ENCODE assay signal across 1 cellular context in the genomic region with DNA sequence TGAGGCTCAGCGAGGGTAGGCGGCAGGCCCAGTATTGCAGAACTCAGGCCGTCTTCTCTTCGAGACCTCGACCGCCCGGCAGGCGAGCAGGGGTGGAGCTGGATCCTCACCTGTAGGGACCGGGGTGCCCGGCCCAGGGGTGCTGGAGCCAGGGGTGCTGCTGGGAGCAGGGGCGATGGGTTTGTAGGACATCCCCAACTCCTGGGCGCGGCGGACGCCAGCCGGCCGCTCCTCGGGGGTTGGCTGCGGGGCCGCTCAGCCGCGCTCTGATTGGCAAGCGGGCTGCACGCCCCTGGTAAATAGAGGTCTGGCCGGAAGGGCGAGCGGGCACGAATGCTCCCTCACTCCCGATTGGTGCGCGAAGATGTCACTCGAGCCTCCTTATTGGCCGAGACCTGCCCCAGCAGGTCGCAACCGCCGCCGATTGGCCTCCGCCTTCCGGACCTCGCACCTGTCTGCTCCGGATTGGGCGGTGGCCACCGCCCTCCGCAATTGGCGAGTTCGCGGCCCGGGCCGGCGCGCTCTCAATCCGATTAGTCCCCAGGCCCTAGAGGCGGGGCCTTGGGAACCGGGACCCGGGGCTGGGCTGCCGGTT.
TF ChIP-seq lines count a peak whose summit lies in the region.

A gene with protein sequence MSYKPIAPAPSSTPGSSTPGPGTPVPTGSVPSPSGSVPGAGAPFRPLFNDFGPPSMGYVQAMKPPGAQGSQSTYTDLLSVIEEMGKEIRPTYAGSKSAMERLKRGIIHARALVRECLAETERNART (minus strand): TSS at position 272 of the 595 bp plus-strand sequence. CDS start 80 bp downstream, at position 192.

TF ChIP-seq in HEK293, 187 proteins besides CTCF, POLR2A, EP300 and RAD21 (continued from another document):
- TF ChIP-seq, protein P1, sequence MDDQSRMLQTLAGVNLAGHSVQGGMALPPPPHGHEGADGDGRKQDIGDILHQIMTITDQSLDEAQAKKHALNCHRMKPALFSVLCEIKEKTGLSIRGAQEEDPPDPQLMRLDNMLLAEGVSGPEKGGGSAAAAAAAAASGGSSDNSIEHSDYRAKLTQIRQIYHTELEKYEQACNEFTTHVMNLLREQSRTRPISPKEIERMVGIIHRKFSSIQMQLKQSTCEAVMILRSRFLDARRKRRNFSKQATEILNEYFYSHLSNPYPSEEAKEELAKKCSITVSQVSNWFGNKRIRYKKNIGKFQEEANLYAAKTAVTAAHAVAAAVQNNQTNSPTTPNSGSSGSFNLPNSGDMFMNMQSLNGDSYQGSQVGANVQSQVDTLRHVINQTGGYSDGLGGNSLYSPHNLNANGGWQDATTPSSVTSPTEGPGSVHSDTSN (CRISPR knock-in tag; IDR thresholded peaks at IDR 0.05): peak; percentile 93
- TF ChIP-seq EGR2 (tag by site-specific recombination; IDR thresholded peaks at IDR 0.05; ENCODE audit: low read depth) (peak; percentile 64), SP3 (tag by site-specific recombination; IDR thresholded peaks at IDR 0.05) (peak; percentile 79), ZNF341 (tag by site-specific recombination; IDR thresholded peaks at IDR 0.05; ENCODE audit: low read depth) (peak; percentile 66), ZSCAN23 (tag by site-specific recombination; IDR thresholded peaks at IDR 0.05) (no peak), ZNF169 (tag by site-specific recombination; IDR thresholded peaks at IDR 0.05) (no peak), KLF9 (tag by site-specific recombination; IDR thresholded peaks at IDR 0.05; ENCODE audit: low read depth) (peak; percentile 22; the same call in 1 of the 2 replicates), ZBTB8A (tag by site-specific recombination; IDR thresholded peaks at IDR 0.05) (peak; percentile 53; the same call in 1 of the 2 replicates), ZNF239 (tag by site-specific recombination; IDR thresholded peaks at IDR 0.05) (no peak), ZNF843 (tag by site-specific recombination; IDR thresholded peaks at IDR 0.05) (0 out of 2 replicates have a peak, but pooled peaks have one; percentile 28), IKZF3 (tag by site-specific recombination; IDR thresholded peaks at IDR 0.05) (no peak), ZNF623 (tag by site-specific recombination; IDR thresholded peaks at IDR 0.05) (no peak), ZNF394 (tag by site-specific recombination; IDR thresholded peaks at IDR 0.05; ENCODE audit: borderline replicate concordance) (no peak), ZNF24 (tag by site-specific recombination; IDR thresholded peaks at IDR 0.05) (no peak; the same call in 1 of the 2 replicates), GFI1B (tag by site-specific recombination; IDR thresholded peaks at IDR 0.05) (no peak), KLF1 (tag by site-specific recombination; IDR thresholded peaks at IDR 0.05) (peak; percentile 35), PRDM1 (tag by site-specific recombination; IDR thresholded peaks at IDR 0.05) (no peak)
- TF ChIP-seq, protein P2, sequence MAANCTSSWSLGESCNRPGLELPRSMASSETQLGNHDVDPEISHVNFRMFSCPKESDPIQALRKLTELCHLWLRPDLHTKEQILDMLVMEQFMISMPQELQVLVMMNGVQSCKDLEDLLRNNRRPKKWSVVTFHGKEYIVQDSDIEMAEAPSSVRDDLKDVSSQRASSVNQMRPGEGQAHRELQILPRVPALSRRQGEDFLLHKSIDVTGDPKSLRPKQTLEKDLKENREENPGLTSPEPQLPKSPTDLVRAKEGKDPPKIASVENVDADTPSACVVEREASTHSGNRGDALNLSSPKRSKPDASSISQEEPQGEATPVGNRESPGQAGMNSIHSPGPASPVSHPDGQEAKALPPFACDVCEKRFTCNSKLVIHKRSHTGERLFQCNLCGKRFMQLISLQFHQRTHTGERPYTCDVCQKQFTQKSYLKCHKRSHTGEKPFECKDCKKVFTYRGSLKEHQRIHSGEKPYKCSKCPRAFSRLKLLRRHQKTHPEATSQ (tag by site-specific recombination; IDR thresholded peaks at IDR 0.05): 0 out of 2 replicates have a peak, but pooled peaks have one; percentile 86
- TF ChIP-seq, protein P3, sequence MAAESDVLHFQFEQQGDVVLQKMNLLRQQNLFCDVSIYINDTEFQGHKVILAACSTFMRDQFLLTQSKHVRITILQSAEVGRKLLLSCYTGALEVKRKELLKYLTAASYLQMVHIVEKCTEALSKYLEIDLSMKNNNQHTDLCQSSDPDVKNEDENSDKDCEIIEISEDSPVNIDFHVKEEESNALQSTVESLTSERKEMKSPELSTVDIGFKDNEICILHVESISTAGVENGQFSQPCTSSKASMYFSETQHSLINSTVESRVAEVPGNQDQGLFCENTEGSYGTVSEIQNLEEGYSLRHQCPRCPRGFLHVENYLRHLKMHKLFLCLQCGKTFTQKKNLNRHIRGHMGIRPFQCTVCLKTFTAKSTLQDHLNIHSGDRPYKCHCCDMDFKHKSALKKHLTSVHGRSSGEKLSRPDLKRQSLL (tag by site-specific recombination; IDR thresholded peaks at IDR 0.05): peak; percentile 42; the same call in 1 of the 2 replicates
- TF ChIP-seq, protein P4, sequence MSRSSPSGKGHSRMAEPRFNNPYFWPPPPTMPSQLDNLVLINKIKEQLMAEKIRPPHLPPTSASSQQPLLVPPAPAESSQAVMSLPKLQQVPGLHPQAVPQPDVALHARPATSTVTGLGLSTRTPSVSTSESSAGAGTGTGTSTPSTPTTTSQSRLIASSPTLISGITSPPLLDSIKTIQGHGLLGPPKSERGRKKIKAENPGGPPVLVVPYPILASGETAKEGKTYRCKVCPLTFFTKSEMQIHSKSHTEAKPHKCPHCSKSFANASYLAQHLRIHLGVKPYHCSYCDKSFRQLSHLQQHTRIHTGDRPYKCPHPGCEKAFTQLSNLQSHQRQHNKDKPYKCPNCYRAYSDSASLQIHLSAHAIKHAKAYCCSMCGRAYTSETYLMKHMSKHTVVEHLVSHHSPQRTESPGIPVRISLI (tag by site-specific recombination; IDR thresholded peaks at IDR 0.05): no peak
- TF ChIP-seq, protein P5, sequence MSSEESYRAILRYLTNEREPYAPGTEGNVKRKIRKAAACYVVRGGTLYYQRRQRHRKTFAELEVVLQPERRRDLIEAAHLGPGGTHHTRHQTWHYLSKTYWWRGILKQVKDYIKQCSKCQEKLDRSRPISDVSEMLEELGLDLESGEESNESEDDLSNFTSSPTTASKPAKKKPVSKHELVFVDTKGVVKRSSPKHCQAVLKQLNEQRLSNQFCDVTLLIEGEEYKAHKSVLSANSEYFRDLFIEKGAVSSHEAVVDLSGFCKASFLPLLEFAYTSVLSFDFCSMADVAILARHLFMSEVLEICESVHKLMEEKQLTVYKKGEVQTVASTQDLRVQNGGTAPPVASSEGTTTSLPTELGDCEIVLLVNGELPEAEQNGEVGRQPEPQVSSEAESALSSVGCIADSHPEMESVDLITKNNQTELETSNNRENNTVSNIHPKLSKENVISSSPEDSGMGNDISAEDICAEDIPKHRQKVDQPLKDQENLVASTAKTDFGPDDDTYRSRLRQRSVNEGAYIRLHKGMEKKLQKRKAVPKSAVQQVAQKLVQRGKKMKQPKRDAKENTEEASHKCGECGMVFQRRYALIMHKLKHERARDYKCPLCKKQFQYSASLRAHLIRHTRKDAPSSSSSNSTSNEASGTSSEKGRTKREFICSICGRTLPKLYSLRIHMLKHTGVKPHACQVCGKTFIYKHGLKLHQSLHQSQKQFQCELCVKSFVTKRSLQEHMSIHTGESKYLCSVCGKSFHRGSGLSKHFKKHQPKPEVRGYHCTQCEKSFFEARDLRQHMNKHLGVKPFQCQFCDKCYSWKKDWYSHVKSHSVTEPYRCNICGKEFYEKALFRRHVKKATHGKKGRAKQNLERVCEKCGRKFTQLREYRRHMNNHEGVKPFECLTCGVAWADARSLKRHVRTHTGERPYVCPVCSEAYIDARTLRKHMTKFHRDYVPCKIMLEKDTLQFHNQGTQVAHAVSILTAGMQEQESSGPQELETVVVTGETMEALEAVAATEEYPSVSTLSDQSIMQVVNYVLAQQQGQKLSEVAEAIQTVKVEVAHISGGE (tag by site-specific recombination; conservative IDR thresholded peaks at IDR 0.05; ENCODE audit: low read depth): no peak
- TF ChIP-seq, protein P6, sequence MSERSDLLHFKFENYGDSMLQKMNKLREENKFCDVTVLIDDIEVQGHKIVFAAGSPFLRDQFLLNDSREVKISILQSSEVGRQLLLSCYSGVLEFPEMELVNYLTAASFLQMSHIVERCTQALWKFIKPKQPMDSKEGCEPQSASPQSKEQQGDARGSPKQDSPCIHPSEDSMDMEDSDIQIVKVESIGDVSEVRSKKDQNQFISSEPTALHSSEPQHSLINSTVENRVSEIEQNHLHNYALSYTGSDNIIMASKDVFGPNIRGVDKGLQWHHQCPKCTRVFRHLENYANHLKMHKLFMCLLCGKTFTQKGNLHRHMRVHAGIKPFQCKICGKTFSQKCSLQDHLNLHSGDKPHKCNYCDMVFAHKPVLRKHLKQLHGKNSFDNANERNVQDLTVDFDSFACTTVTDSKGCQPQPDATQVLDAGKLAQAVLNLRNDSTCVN (tag by site-specific recombination; optimal IDR thresholded peaks at IDR 0.05): peak; percentile 91
